In the genomic region with DNA sequence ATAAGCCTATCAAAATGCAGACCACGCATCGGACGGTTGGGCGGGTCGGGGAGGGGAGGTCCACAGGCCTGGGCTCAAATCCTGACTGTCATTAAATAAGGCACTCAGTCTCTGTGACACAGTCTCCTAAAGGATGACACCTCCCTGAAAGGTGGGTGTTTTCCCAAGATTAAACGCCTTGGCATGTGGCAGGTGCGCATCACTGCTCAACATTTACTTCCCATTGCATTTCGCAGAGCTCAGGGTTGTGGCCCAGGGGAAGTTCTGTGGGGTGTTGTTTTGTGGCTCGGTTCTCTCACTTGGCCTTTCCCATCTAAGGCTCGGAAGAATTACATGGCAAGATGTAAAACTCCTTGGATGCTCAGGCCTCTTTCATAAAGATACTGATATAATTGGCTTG, we compare ENCODE assay signal across 30 cellular contexts.
DNase-seq lines count a peak whose midpoint lies in the region; ATAC-seq, FAIRE-seq and TF ChIP-seq lines count a peak whose summit lies in the region.
"Had no signal": no experiment of that assay in that cellular context is flagged by ENCODE, and none has a peak within 500 bp of the region (broad histone marks: within the 10 kb centered on the region; RNA-seq: fewer than 3 reads in every experiment).

No MANE protein-coding gene starts in this region.

- peaks cover 6 to 31% of the 10 kb centered on the region in 2 donors for H3K36me3 Mint-ChIP-seq in activated T-cell treated with anti-CD3 and anti-CD28 coated beads, Interleukin-2, amount 50 U/mL, for 72 hours (ENCODE audit: insufficient read depth in 2 of 2)
- H3K36me3 Mint-ChIP-seq in activated T-cell treated with anti-CD3 and anti-CD28 coated beads, Interleukin-2, amount 50 U/mL, for 4 hours (ENCODE audit: insufficient read depth), result peaks cover 30% of the 10 kb centered on the region
- peaks cover 47% of the 10 kb centered on the region for H3K36me3 Mint-ChIP-seq in type B pancreatic cell

- peaks cover 42% of the 10 kb centered on the region for H3K4me1 ChIP-seq in PC-9 (replicated peaks; ENCODE audit: insufficient read depth)
- H3K4me1 ChIP-seq: colonic mucosa, left lung, Peyer's patch had no signal

- no peaks in the 10 kb centered on the region for H3K9me3 ChIP-seq in PC-9 (ENCODE audit: insufficient read depth, low read depth)
- H3K9me3 ChIP-seq: colonic mucosa, left lung, Peyer's patch had no signal

- CTCF ChIA-PET in PC-9 (lab: Charles Lee), result no interaction called here

- peaks cover 7% of the 10 kb centered on the region; the same call in 1 of the 2 replicates for H3K79me2 ChIP-seq in PC-9 (ENCODE audit: low read depth)

- H3K9me2 ChIP-seq in PC-9 (ENCODE audit: insufficient read depth), result no peaks in the 10 kb centered on the region

- no peaks in the 10 kb centered on the region for H3K27me3 Mint-ChIP-seq in activated T-cell treated with anti-CD3 and anti-CD28 coated beads, Interleukin-2, amount 50 U/mL, for 72 hours (ENCODE audit: low read depth)
- no peaks in the 10 kb centered on the region for H3K27me3 Mint-ChIP-seq in activated T-cell treated with anti-CD3 and anti-CD28 coated beads, Interleukin-2, amount 50 U/mL, for 4 hours (ENCODE audit: low read depth)
- no peaks in the 10 kb centered on the region for H3K27me3 Mint-ChIP-seq in type B pancreatic cell
- H3K27me3 Mint-ChIP-seq: activated T-helper 17 cell treated with anti-CD3 and anti-CD28 coated beads, Interleukin-2, amount 50 U/mL, for 72 hours; B cell; memory B cell; stimulated activated naive CD8-positive, alpha-beta T cell treated with anti-CD3 and anti-CD28 coated beads, Interleukin-15, amount 100 ng/mL, for 72 hours had no signal

- peaks cover 24% of the 10 kb centered on the region for H3F3A ChIP-seq in PC-9 (ENCODE audit: insufficient read depth, low read depth)

- TF ChIP-seq POLR2A in GM12892 (IDR thresholded peaks at IDR 0.05; ENCODE audit: low read depth, low read length), result no peak

- no peak for ATAC-seq in activated T-cell treated with anti-CD3 and anti-CD28 coated beads, Interleukin-2, amount 50 U/mL, for 72 hours (replicated peaks in 1 of 2)
- no peak for ATAC-seq in activated T-cell treated with anti-CD3 and anti-CD28 coated beads, Interleukin-2, amount 50 U/mL, for 4 hours
- ATAC-seq: activated T-helper 17 cell treated with anti-CD3 and anti-CD28 coated beads, Interleukin-2, amount 50 U/mL, for 72 hours; left lung; stimulated activated naive CD8-positive, alpha-beta T cell treated with anti-CD3 and anti-CD28 coated beads, Interleukin-15, amount 100 ng/mL, for 72 hours had no signal

- no peaks in the 10 kb centered on the region for H3K9me3 Mint-ChIP-seq in activated T-cell treated with anti-CD3 and anti-CD28 coated beads, Interleukin-2, amount 50 U/mL, for 72 hours
- no peaks in the 10 kb centered on the region for H3K9me3 Mint-ChIP-seq in activated T-cell treated with anti-CD3 and anti-CD28 coated beads, Interleukin-2, amount 50 U/mL, for 4 hours
- no peaks in the 10 kb centered on the region for H3K9me3 Mint-ChIP-seq in type B pancreatic cell
- H3K9me3 Mint-ChIP-seq: activated T-helper 17 cell treated with anti-CD3 and anti-CD28 coated beads, Interleukin-2, amount 50 U/mL, for 72 hours; H9; memory B cell; neural crest cell; stimulated activated naive CD8-positive, alpha-beta T cell treated with anti-CD3 and anti-CD28 coated beads, Interleukin-15, amount 100 ng/mL, for 72 hours had no signal

- H3K36me3 ChIP-seq in PC-9 (ENCODE audit: low read depth), result no peaks in the 10 kb centered on the region
- H3K36me3 ChIP-seq: cardiac muscle cell, colonic mucosa had no signal

- DNase-seq in activated T-cell treated with anti-CD3 and anti-CD28 coated beads, Interleukin-2, amount 50 U/mL, for 72 hours, result no peak
- no peak for DNase-seq in activated T-cell treated with anti-CD3 and anti-CD28 coated beads, Interleukin-2, amount 50 U/mL, for 4 hours
- DNase-seq in PC-9 (no peak), epithelial cell of esophagus (ENCODE audit: low read depth) (peak; percentile 20), type B pancreatic cell (ENCODE audit: extremely low spot score, unreplicated experiment) (no peak), GM12892 (ENCODE audit: insufficient read length) (no peak), NCI-H2227 (lab: John Stamatoyannopoulos, UW; ENCODE audit: unreplicated experiment) (no peak)
- DNase-seq: ACHN; activated CD4-positive, alpha-beta T cell treated with anti-CD3 and anti-CD28 coated beads for 4 hours; colonic mucosa; effector CD4-positive, alpha-beta T cell; glutamatergic neuron; H9; left lung; MM.1S; NCI-H1417 treated with DMSO at 0.1 percent for 48 hours; NCI-H2081 treated with DMSO at 0.1 percent for 48 hours; NCI-H226; NCI-H526 treated with DMSO at 0.1 percent for 48 hours; Peyer's patch; SHP77; small intestine; stimulated activated naive CD8-positive, alpha-beta T cell treated with anti-CD3 and anti-CD28 coated beads, Interleukin-15, amount 100 ng/mL, for 72 hours had no signal

- H3K27ac Mint-ChIP-seq in activated T-cell treated with anti-CD3 and anti-CD28 coated beads, Interleukin-2, amount 50 U/mL, for 72 hours, result peak overlapping the region; percentile 21
- peak overlapping the region; percentile 75 for H3K27ac Mint-ChIP-seq in type B pancreatic cell
- H3K27ac Mint-ChIP-seq: H9, memory B cell had no signal

- no peaks in the 10 kb centered on the region for H4K20me1 ChIP-seq in PC-9 (ENCODE audit: insufficient read depth)

- no peak overlapping the region for H3K4me3 ChIP-seq in PC-9
- H3K4me3 ChIP-seq in epithelial cell of esophagus (ENCODE audit: low read length), result no peak overlapping the region
- H3K4me3 ChIP-seq: cardiac muscle cell, colonic mucosa, left lung, Peyer's patch had no signal

- no peak for FAIRE-seq in GM12892 (lab: Jason Lieb, UNC)
- FAIRE-seq: astrocyte, islet of Langerhans, small intestine had no signal

- H3K27ac ChIP-seq in PC-9, result peak overlapping the region; percentile 73; the same call in 1 of the 2 replicates
- H3K27ac ChIP-seq: cardiac muscle cell, colonic mucosa, left lung, Peyer's patch had no signal

- H3K4me2 ChIP-seq in PC-9, result no peak overlapping the region

- H2AFZ ChIP-seq in PC-9, result no peak overlapping the region

- H3K4me1 Mint-ChIP-seq in activated T-cell treated with anti-CD3 and anti-CD28 coated beads, Interleukin-2, amount 50 U/mL, for 72 hours (ENCODE audit: low read depth), result peaks cover 78% of the 10 kb centered on the region
- peaks cover 82% of the 10 kb centered on the region for H3K4me1 Mint-ChIP-seq in activated T-cell treated with anti-CD3 and anti-CD28 coated beads, Interleukin-2, amount 50 U/mL, for 4 hours (ENCODE audit: low read depth)
- H3K4me1 Mint-ChIP-seq in type B pancreatic cell (ENCODE audit: unreplicated experiment), result peaks cover 19% of the 10 kb centered on the region

- TF ChIP-seq CTCF in PC-9 (conservative IDR thresholded peaks at IDR 0.05) (no peak), epithelial cell of esophagus (IDR thresholded peaks at IDR 0.05; ENCODE audit: insufficient read depth, low read depth, low read length, missing control alignments) (no peak), type B pancreatic cell (conservative IDR thresholded peaks at IDR 0.05) (no peak)

- BruUV-seq in PC-9 (replicated peaks; lab: Mats Ljungman, UMichigan), result no TSS peak

- POLR2A ChIA-PET in PC-9 (lab: Charles Lee; ENCODE audit: unreplicated experiment), result no interaction called here

- no peak overlapping the region for H3K4me3 Mint-ChIP-seq in activated T-cell treated with anti-CD3 and anti-CD28 coated beads, Interleukin-2, amount 50 U/mL, for 72 hours
- H3K4me3 Mint-ChIP-seq in activated T-cell treated with anti-CD3 and anti-CD28 coated beads, Interleukin-2, amount 50 U/mL, for 4 hours, result no peak overlapping the region
- H3K4me3 Mint-ChIP-seq in type B pancreatic cell, result peak overlapping the region; percentile 61
- H3K4me3 Mint-ChIP-seq: B cell, H9, memory B cell, neural crest cell had no signal

- no peaks in the 10 kb centered on the region for H3K27me3 ChIP-seq in PC-9 (ENCODE audit: insufficient read depth, low read depth)
- H3K27me3 ChIP-seq: cardiac muscle cell, colonic mucosa, left lung, Peyer's patch had no signal

- intact Hi-C loops in PC-9 (cut with micrococcal nuclease; ENCODE audit: unreplicated experiment), result loop anchor here (10.0 kb wide), 1 partner anchor 107 kb away; the partner anchor contains the start of gene NCK2
